Comparison of ENCODE assay signal across 1 cellular context in the genomic region with DNA sequence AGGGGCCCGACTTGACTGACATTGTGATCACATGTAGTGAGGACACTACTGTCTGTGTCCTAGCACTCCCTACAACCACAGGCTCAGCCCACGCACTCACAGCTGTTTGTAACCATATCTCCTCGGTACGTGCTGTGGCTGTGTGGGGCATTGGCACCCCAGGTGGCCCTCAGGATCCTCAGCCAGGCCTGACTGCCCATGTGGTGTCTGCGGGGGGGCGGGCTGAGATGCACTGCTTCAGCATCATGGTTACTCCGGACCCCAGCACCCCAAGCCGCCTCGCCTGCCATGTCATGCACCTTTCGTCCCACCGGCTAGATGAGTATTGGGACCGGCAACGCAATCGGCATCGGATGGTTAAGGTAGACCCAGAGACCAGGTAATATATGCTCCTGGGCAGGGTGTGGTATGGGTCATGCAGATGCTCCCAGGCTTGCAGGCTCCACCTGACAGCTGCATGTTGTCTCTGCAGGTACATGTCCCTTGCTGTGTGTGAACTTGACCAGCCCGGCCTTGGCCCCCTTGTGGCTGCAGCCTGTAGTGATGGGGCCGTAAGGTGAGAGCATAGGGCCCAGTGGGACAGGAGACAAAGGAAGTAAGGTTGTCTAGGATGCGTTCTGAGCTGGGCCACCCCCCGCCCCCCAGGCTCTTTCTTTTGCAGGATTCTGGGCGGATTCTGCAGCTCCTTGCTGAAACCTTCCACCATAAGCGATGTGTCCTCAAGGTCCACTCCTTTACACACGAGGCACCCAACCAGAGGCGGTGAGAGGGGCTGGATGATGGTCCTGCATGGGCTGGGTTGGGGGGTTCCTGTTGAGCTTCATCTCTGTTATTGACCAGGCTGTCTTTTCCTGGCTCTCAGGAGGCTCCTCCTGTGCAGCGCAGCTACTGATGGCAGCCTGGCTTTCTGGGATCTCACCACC.
TF ChIP-seq lines count a peak whose summit lies in the region.

No MANE protein-coding gene starts in this region.

TF ChIP-seq in SK-N-SH treated with all-trans-retinoic acid at 6 μM for 48 hours, 23 proteins besides CTCF, POLR2A, EP300 and RAD21 (continued from another document):
- TF ChIP-seq, protein P1, sequence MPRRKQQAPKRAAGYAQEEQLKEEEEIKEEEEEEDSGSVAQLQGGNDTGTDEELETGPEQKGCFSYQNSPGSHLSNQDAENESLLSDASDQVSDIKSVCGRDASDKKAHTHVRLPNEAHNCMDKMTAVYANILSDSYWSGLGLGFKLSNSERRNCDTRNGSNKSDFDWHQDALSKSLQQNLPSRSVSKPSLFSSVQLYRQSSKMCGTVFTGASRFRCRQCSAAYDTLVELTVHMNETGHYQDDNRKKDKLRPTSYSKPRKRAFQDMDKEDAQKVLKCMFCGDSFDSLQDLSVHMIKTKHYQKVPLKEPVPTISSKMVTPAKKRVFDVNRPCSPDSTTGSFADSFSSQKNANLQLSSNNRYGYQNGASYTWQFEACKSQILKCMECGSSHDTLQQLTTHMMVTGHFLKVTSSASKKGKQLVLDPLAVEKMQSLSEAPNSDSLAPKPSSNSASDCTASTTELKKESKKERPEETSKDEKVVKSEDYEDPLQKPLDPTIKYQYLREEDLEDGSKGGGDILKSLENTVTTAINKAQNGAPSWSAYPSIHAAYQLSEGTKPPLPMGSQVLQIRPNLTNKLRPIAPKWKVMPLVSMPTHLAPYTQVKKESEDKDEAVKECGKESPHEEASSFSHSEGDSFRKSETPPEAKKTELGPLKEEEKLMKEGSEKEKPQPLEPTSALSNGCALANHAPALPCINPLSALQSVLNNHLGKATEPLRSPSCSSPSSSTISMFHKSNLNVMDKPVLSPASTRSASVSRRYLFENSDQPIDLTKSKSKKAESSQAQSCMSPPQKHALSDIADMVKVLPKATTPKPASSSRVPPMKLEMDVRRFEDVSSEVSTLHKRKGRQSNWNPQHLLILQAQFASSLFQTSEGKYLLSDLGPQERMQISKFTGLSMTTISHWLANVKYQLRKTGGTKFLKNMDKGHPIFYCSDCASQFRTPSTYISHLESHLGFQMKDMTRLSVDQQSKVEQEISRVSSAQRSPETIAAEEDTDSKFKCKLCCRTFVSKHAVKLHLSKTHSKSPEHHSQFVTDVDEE (CRISPR knock-in tag; IDR thresholded peaks at IDR 0.05): no peak
- TF ChIP-seq ZNF565 (CRISPR knock-in tag; conservative IDR thresholded peaks at IDR 0.05; ENCODE audit: low read depth) (no peak), ZFP3 (CRISPR knock-in tag; IDR thresholded peaks at IDR 0.05) (no peak)
